ENCODE assay signal across 9 cellular contexts in the genomic region with DNA sequence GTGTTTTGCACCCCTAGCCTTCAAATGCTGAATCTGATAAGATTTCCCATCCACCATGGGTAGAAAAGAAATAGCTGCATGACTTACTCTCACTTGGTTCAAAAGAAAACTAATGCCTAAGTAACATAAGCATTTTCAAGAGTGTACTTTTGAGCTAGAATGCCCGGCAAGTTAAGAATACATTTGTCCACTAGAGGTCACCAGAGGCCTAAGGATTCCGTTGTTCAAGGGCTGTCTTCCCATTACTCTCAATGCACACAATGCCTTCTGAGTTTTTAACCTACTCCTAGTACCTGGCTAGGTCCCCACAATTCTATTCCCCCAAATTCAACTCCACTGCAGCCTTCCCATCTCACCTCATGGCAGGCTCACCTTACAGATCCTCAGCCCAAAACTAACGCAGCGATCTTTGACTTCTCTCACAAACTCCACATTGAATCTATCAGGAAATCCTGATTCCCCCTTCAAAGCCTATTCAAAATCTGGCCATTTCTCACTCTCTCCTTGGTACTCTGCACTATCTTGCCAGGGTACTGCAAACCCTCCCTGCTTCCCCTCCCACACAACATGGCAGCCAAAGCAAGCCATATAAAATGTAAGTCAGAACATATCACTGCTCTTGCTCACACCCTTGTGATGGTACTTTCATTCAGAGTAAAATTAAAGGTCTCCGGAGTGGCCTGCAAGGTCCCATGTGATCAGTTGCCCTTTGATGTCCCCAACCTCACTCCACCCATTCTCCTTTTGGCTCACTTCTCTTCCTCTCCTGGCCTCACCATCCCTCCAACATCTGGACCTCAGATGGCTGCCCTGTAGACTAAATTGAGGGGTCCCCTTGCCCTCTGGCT. TPM values are rescaled to one million over a fixed set of nuclear protein-coding genes. Genes with fewer than 3 reads are reported as not detected.
DNase-seq lines count a peak whose midpoint lies in the region; ATAC-seq and TF ChIP-seq lines count a peak whose summit lies in the region.
"Had no signal": no experiment of that assay in that cellular context is flagged by ENCODE, and none has a peak within 500 bp of the region (broad histone marks: within the 10 kb centered on the region; RNA-seq: fewer than 3 reads in every experiment).

No MANE protein-coding gene starts in this region.

- H3K9me3 Mint-ChIP-seq in WTC11: no peaks in the 10 kb centered on the region
- H3K9me3 Mint-ChIP-seq: stimulated activated naive CD8-positive, alpha-beta T cell treated with anti-CD3 and anti-CD28 coated beads, Interleukin-15, Interleukin-2, amounts not matched to agents 100 ng/mL and 50 ng/mL, for 24 hours had no signal

- no peak overlapping the region for H3K14ac ChIP-seq in mesenchymal stem cell (ENCODE audit: low read length in 2 of 2)

- H2BK15ac ChIP-seq in mesenchymal stem cell (ENCODE audit: low read depth, poor library complexity, severe bottlenecking): no peak overlapping the region

- no peak overlapping the region for H3K27ac Mint-ChIP-seq in WTC11

- no peak overlapping the region for H2AK5ac ChIP-seq in mesenchymal stem cell (ENCODE audit: low read length, severe bottlenecking)

- TF ChIP-seq CTCF in WTC11 (IDR thresholded peaks at IDR 0.05): peak; percentile 40

- H3K79me1 ChIP-seq in mesenchymal stem cell (replicated peaks; ENCODE audit: low read length, poor library complexity, severe bottlenecking): peaks cover 4% of the 10 kb centered on the region

- peak; percentile 56 for DNase-seq in COR-L47 (lab: John Stamatoyannopoulos, UW)
- peak; percentile 72 for DNase-seq in NCI-H345 (lab: John Stamatoyannopoulos, UW)
- peak; percentile 30 for DNase-seq in WTC11 (ENCODE audit: low spot score)
- DNase-seq in effector CD8-positive, alpha-beta T cell (lab: John Stamatoyannopoulos, UW): peak; percentile 16
- peak; percentile 74 for DNase-seq in mesenchymal stem cell
- DNase-seq in substantia nigra (lab: John Stamatoyannopoulos, UW): peak in 28 of 49 donors; percentile 3 to 75 (median 16)

- no peak overlapping the region for H2AFZ ChIP-seq in mesenchymal stem cell (ENCODE audit: low read depth, low read length)

- H2BK5ac ChIP-seq in mesenchymal stem cell (ENCODE audit: low read depth, low read length, poor library complexity, severe bottlenecking): no peak overlapping the region

- no peak overlapping the region for H3K23ac ChIP-seq in mesenchymal stem cell (ENCODE audit: low read length in 2 of 2)

- H3K27me3 ChIP-seq in mesenchymal stem cell (ENCODE audit: control insufficient read depth in 1 of 2, insufficient read depth in 1 of 2, low read length in 2 of 2): no peaks in the 10 kb centered on the region

- CTCF ChIA-PET in WTC11 (lab: Charles Lee): interaction anchor here (0.6 to 1.8 kb wide), 19 partner anchors 10 to 1033 kb away, joined by 3 to 34 read pairs (median 4); a partner anchor contains a TSS

- WGBS in mesenchymal stem cell: 54% methylated on average over 5 of the region's 5 CpGs

- POLR2A ChIA-PET in WTC11 (lab: Charles Lee): no interaction called here

- peak; percentile 80 for ATAC-seq in GM19397 (IDR thresholded peaks at IDR 0.05; ENCODE audit: unreplicated experiment)
- ATAC-seq in HG03439 (IDR thresholded peaks at IDR 0.05; ENCODE audit: unreplicated experiment): peak; percentile 86
- ATAC-seq in WTC11: peak; percentile 98

- H3K4me1 ChIP-seq in mesenchymal stem cell (ENCODE audit: control insufficient read depth, insufficient read depth, low read depth, low read length): no peaks in the 10 kb centered on the region

- no peaks in the 10 kb centered on the region for H3K4me1 Mint-ChIP-seq in WTC11

- H3K4me3 ChIP-seq in mesenchymal stem cell (ENCODE audit: insufficient read depth in 1 of 2, low read depth in 1 of 2, low read length in 2 of 2): no peak overlapping the region

- H2BK120ac ChIP-seq in mesenchymal stem cell (ENCODE audit: low read depth, low read length): no peak overlapping the region

- H4K8ac ChIP-seq in mesenchymal stem cell (ENCODE audit: low read length): no peak overlapping the region

- H3K4me2 ChIP-seq in mesenchymal stem cell (ENCODE audit: low read length, poor library complexity, severe bottlenecking): no peak overlapping the region

- no peak overlapping the region for H2BK12ac ChIP-seq in mesenchymal stem cell (ENCODE audit: low read length in 2 of 2)

- no peaks in the 10 kb centered on the region for H3K27me3 Mint-ChIP-seq in WTC11 (ENCODE audit: low read depth)
- H3K27me3 Mint-ChIP-seq: stimulated activated naive CD8-positive, alpha-beta T cell treated with anti-CD3 and anti-CD28 coated beads, Interleukin-15, Interleukin-2, amounts not matched to agents 100 ng/mL and 50 ng/mL, for 24 hours had no signal

- no peaks in the 10 kb centered on the region for H3K9me3 ChIP-seq in mesenchymal stem cell (ENCODE audit: control insufficient read depth, low read length)

- H4K91ac ChIP-seq in mesenchymal stem cell (ENCODE audit: low read length): no peak overlapping the region

- H3K27ac ChIP-seq in mesenchymal stem cell (ENCODE audit: low read length, poor library complexity, severe bottlenecking) (no peak overlapping the region), substantia nigra (ENCODE audit: low read depth, low read length, poor library complexity, severe bottlenecking) (no peak overlapping the region)

- no peak overlapping the region for H3K4me3 Mint-ChIP-seq in WTC11
- H3K4me3 Mint-ChIP-seq: stimulated activated naive CD8-positive, alpha-beta T cell treated with anti-CD3 and anti-CD28 coated beads, Interleukin-15, Interleukin-2, amounts not matched to agents 100 ng/mL and 50 ng/mL, for 24 hours had no signal

- H3K36me3 ChIP-seq in mesenchymal stem cell (ENCODE audit: control insufficient read depth in 1 of 2, insufficient read depth in 2 of 2, low read depth in 1 of 2, low read length in 2 of 2): peaks cover 2 to 72% of the 10 kb centered on the region in 2 experiments

- H3K4ac ChIP-seq in mesenchymal stem cell (ENCODE audit: low read depth in 1 of 2, low read length in 2 of 2): no peak overlapping the region

- peaks cover 8% of the 10 kb centered on the region for H3K36me3 Mint-ChIP-seq in WTC11

- H3K9ac ChIP-seq in mesenchymal stem cell (ENCODE audit: low read length): peak overlapping the region; percentile 1

- H3K18ac ChIP-seq in mesenchymal stem cell (ENCODE audit: low read depth in 1 of 2, low read length in 2 of 2): no peak overlapping the region

TF ChIP-seq in WTC11, 78 proteins besides CTCF, POLR2A, EP300 and RAD21 (continues in another document):
- TF ChIP-seq, protein P1, sequence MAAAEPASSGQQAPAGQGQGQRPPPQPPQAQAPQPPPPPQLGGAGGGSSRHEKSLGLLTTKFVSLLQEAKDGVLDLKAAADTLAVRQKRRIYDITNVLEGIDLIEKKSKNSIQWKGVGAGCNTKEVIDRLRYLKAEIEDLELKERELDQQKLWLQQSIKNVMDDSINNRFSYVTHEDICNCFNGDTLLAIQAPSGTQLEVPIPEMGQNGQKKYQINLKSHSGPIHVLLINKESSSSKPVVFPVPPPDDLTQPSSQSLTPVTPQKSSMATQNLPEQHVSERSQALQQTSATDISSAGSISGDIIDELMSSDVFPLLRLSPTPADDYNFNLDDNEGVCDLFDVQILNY (CRISPR knock-in tag; IDR thresholded peaks at IDR 0.05): no peak
- no peak for TF ChIP-seq SMAD3 (CRISPR knock-in tag; IDR thresholded peaks at IDR 0.05; ENCODE audit: borderline replicate concordance)
- no peak for TF ChIP-seq GRHL2 (CRISPR knock-in tag; IDR thresholded peaks at IDR 0.05; ENCODE audit: insufficient replicate concordance, severe bottlenecking)
- TF ChIP-seq, protein P2, sequence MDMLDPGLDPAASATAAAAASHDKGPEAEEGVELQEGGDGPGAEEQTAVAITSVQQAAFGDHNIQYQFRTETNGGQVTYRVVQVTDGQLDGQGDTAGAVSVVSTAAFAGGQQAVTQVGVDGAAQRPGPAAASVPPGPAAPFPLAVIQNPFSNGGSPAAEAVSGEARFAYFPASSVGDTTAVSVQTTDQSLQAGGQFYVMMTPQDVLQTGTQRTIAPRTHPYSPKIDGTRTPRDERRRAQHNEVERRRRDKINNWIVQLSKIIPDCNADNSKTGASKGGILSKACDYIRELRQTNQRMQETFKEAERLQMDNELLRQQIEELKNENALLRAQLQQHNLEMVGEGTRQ (CRISPR knock-in tag; IDR thresholded peaks at IDR 0.05): no peak
- TF ChIP-seq, protein P3, sequence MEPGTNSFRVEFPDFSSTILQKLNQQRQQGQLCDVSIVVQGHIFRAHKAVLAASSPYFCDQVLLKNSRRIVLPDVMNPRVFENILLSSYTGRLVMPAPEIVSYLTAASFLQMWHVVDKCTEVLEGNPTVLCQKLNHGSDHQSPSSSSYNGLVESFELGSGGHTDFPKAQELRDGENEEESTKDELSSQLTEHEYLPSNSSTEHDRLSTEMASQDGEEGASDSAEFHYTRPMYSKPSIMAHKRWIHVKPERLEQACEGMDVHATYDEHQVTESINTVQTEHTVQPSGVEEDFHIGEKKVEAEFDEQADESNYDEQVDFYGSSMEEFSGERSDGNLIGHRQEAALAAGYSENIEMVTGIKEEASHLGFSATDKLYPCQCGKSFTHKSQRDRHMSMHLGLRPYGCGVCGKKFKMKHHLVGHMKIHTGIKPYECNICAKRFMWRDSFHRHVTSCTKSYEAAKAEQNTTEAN (CRISPR knock-in tag; IDR thresholded peaks at IDR 0.05): no peak
- TF ChIP-seq, protein P4, sequence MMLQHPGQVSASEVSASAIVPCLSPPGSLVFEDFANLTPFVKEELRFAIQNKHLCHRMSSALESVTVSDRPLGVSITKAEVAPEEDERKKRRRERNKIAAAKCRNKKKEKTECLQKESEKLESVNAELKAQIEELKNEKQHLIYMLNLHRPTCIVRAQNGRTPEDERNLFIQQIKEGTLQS (CRISPR knock-in tag; conservative IDR thresholded peaks at IDR 0.05): no peak
- TF ChIP-seq, protein P5, sequence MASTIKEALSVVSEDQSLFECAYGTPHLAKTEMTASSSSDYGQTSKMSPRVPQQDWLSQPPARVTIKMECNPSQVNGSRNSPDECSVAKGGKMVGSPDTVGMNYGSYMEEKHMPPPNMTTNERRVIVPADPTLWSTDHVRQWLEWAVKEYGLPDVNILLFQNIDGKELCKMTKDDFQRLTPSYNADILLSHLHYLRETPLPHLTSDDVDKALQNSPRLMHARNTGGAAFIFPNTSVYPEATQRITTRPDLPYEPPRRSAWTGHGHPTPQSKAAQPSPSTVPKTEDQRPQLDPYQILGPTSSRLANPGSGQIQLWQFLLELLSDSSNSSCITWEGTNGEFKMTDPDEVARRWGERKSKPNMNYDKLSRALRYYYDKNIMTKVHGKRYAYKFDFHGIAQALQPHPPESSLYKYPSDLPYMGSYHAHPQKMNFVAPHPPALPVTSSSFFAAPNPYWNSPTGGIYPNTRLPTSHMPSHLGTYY (CRISPR knock-in tag; IDR thresholded peaks at IDR 0.05): no peak

RNA-seq across cellular contexts. Expression of a gene that starts 13.4 kb away (rescaled TPM):
- total RNA-seq in WTC11 (2021): 20.6 to 23.1 TPM (median 20.9 TPM) in 3 replicates
- 11.0 TPM for polyA plus RNA-seq in mesenchymal stem cell (2013, experiment 1 of 2)
- 10.8 TPM for polyA plus RNA-seq in mesenchymal stem cell (2013, experiment 2 of 2)

RNA-seq across cellular contexts. Expression of a gene that starts 47.3 kb away (rescaled TPM):
- 27.1 to 30.5 TPM (median 28.8 TPM) in 3 replicates for total RNA-seq in WTC11 (2021)
- polyA plus RNA-seq in mesenchymal stem cell (2013, experiment 1 of 2): 27.0 TPM
- polyA plus RNA-seq in mesenchymal stem cell (2013, experiment 2 of 2): 27.7 TPM

Comparison
In these comparisons a context has a peak if more than half of its experiments do, and no peak if none do; other contexts are left out.
1. DNase-seq: peak in every context shown above with its lines; median percentile 74 in mesenchymal stem cell; 72 in NCI-H345; 56 in COR-L47; 30 in WTC11; 16 in substantia nigra; 16 in effector CD8-positive, alpha-beta T cell.